ENCODE assay signal across 8 cellular contexts in the genomic region with DNA sequence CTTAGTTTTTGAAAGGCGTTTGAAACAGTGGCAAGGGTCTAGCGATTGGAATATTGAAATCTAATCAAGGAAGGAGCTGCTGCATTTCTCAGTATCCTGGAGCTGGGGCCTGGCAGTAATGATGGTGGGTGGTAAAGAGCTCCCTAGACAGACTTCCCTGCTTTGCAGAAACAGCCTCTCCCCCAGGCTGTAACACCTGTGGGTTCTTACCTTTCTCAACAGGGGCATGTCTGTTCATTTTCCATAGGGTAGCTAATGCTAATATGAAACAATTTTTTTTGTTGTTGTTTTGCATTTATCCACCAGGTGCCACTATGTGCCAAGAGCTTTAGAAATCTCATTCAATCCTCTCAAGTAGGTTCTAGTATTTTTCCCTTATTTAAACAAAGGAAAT.
DNase-seq lines count a peak whose midpoint lies in the region; ATAC-seq and TF ChIP-seq lines count a peak whose summit lies in the region.

No MANE protein-coding gene starts in this region.

- H3K4me1 ChIP-seq in ovary (ENCODE audit: insufficient read depth) (no peaks in the 10 kb centered on the region), gastrocnemius medialis (peaks cover 0 to 6% of the 10 kb centered on the region in 2 donors)

- H3K4me3 ChIP-seq in ovary (no peak overlapping the region), gastrocnemius medialis (peak overlapping the region in 1 of 4 donors; percentile 59)

- WGBS in ovary, 3 donors: 2 to 5% (median 3%) methylated on average over 2 of the region's 2 CpGs

- TF ChIP-seq CTCF in ovary (IDR thresholded peaks at IDR 0.05) (no peak), gastrocnemius medialis (IDR thresholded peaks at IDR 0.05 in 4 of 5, conservative IDR thresholded peaks at IDR 0.05 in 1 of 5) (peak in 2 of 5 experiments; percentile 3 to 13)

- H3K27ac ChIP-seq in ovary (no peak overlapping the region), gastrocnemius medialis (no peak overlapping the region)

- H3K9me3 ChIP-seq in ovary (no peaks in the 10 kb centered on the region), gastrocnemius medialis (no peaks in the 10 kb centered on the region)

- intact Hi-C loops in posterior vena cava (cut with DNase I) (no loop called here), ovary (cut with DNase I) (no loop called here), gastrocnemius medialis (cut with DNase I; ENCODE audit: low total_unique reads) (no loop called here)

- no peak for TF ChIP-seq EP300 in ovary (IDR thresholded peaks at IDR 0.05)

- ATAC-seq in GM19372 (IDR thresholded peaks at IDR 0.05; ENCODE audit: low read depth, unreplicated experiment) (peak; percentile 66), HG03196 (IDR thresholded peaks at IDR 0.05; ENCODE audit: unreplicated experiment) (peak; percentile 57), left lobe of liver (peak; percentile 65), gastrocnemius medialis (no peak)

- H3K27me3 ChIP-seq in ovary: no peaks in the 10 kb centered on the region
- H3K27me3 ChIP-seq in gastrocnemius medialis: peaks cover 0 to 3% (median 0%) of the 10 kb centered on the region in 3 donors

- peak; percentile 68 for DNase-seq in DMS53 (lab: John Stamatoyannopoulos, UW)
- DNase-seq in SKM-1 treated with dmso at 0.1 percent for 144 hours (lab: John Stamatoyannopoulos, UW; ENCODE audit: unreplicated experiment): peak; percentile 34
- no peak for DNase-seq in left lobe of liver (ENCODE audit: low spot score)
- DNase-seq in posterior vena cava (ENCODE audit: low spot score): no peak
- DNase-seq in ovary: no peak
- no peak for DNase-seq in gastrocnemius medialis

- no peak for TF ChIP-seq POLR2A in ovary (IDR thresholded peaks at IDR 0.05)
- no peak for TF ChIP-seq POLR2A in gastrocnemius medialis (IDR thresholded peaks at IDR 0.05)

- in situ Hi-C loops in gastrocnemius medialis (cut with MboI; ENCODE audit: low sequenced_read_pairs in 4 of 4): no loop called here

- no peaks in the 10 kb centered on the region for H3K36me3 ChIP-seq in ovary
- no peaks in the 10 kb centered on the region for H3K36me3 ChIP-seq in gastrocnemius medialis

Comparison
In these comparisons a context has a peak if more than half of its experiments do, and no peak if none do; other contexts are left out.
1. DNase-seq: peak in DMS53 (single experiment) and SKM-1 treated with dmso at 0.1 percent for 144 hours (single experiment); none in left lobe of liver (single experiment), posterior vena cava (single experiment), ovary (0 of 5) and gastrocnemius medialis (0 of 2).
2. ATAC-seq: peak in GM19372 (single experiment), HG03196 (single experiment) and left lobe of liver (single experiment); none in gastrocnemius medialis (0 of 2).